Comparison of ENCODE assay signal across 25 cellular contexts in genomic region chr3:169022457-169022856, GRCh38.
"Had no signal": no experiment of that assay in that cellular context is flagged by ENCODE, and none has a peak within 500 bp of the region (broad histone marks: within the 10 kb centered on the region; RNA-seq: fewer than 3 reads in every experiment).

No MANE protein-coding gene starts in this region.

- H3K27me3 ChIP-seq: left lung, pancreas, stomach, thyroid gland had no signal

- H3K4me3 ChIP-seq: left lung, lower lobe of right lung, pancreas, psoas muscle, smooth muscle cell, stomach, thyroid gland had no signal

- DNase-seq: activated CD4-positive, alpha-beta T cell treated with anti-CD3 and anti-CD28 coated beads for 48 hours; activated CD4-positive, alpha-beta T cell treated with anti-CD3 and anti-CD28 coated beads, Interleukin-2, amount 50 U/mL, for 48 hours; activated CD8-positive, alpha-beta memory T cell treated with anti-CD3 and anti-CD28 coated beads for 24 hours; activated effector memory CD4-positive, alpha-beta T cell treated with Interleukin-2 at 50 U/mL for 16 hours; activated naive CD4-positive, alpha-beta T cell treated with Interleukin-2 at 50 U/mL for 16 hours; aorta; caudate nucleus; endodermal cell; left lung; lower lobe of right lung; mesenchymal stem cell; naive thymus-derived CD8-positive, alpha-beta T cell; nucleus accumbens; pancreas; psoas muscle; stimulated activated CD4-positive, alpha-beta T cell treated with anti-CD3 and anti-CD28 coated beads, Interleukin-1b, Interleukin-23, amount 100 ng/mL, for 48 hours; stimulated activated CD4-positive, alpha-beta T cell treated with anti-CD3 and anti-CD28 coated beads, Interleukin-4, amount 100 ng/mL, for 4 hours; stimulated activated CD8-positive, alpha-beta memory T cell treated with anti-CD3 and anti-CD28 coated beads, Interleukin-4, amount 100 ng/mL, for 48 hours; stomach; thyroid gland; WERI-Rb-1 had no signal

- H3K27ac ChIP-seq: left lung, lower lobe of right lung, pancreas, psoas muscle, stomach, thyroid gland, WERI-Rb-1 had no signal

- H3K36me3 ChIP-seq: left lung, lower lobe of right lung, pancreas, stomach, thyroid gland, WERI-Rb-1 had no signal

- ATAC-seq: activated CD4-positive, CD25-positive, alpha-beta regulatory T cell treated with anti-CD3 and anti-CD28 coated beads, Interleukin-2, amount 50 U/mL, for 24 hours; esophagus mucosa; left lung; lower lobe of right lung; naive thymus-derived CD8-positive, alpha-beta T cell; psoas muscle; stimulated activated memory B cell treated with anti-CD40 and anti-IgM and Interleukin-4, amounts not matched to agents 10 μg/mL and 1 μg/mL and 100 μg/mL, for 72 hours had no signal
